13 cellular contexts compared by ENCODE assay signal in the genomic region with DNA sequence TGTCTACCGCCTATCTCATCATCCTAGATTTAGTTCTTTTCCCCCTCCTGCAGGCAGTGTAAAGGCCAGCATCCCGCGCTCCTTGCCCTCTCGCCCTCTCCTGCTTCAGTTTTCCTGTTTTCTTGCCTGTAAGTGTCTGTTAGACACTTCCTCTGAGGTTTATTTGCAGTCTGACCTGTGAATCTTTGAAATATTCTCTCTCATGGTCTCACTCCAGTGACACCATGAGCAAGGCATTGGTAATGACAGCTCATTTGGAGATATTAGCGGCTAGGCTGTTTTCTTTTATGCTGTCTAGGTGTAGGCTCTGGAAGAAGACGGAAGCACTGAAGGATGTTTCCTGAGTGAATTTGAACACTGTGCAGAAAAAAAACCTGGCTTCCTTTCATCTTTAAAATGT.
A peak's percentile ranks its signal among the peaks of the same experiment; 100 is the strongest.
DNase-seq lines count a peak whose midpoint lies in the region; ATAC-seq and TF ChIP-seq lines count a peak whose summit lies in the region.
"Had no signal": no experiment of that assay in that cellular context is flagged by ENCODE, and none has a peak within 500 bp of the region (broad histone marks: within the 10 kb centered on the region; RNA-seq: fewer than 3 reads in every experiment).

No MANE protein-coding gene starts in this region.

- TF ChIP-seq CTCF in right atrium auricular region (IDR thresholded peaks at IDR 0.05) = peak in 1 of 2 donors; percentile 44
- TF ChIP-seq CTCF in endodermal cell (conservative IDR thresholded peaks at IDR 0.05) = peak; percentile 40
- no peak for TF ChIP-seq CTCF in PC-9 (conservative IDR thresholded peaks at IDR 0.05)

- no peaks in the 10 kb centered on the region for H3K9me3 Mint-ChIP-seq in endodermal cell
- H3K9me3 Mint-ChIP-seq in stimulated activated naive CD8-positive, alpha-beta T cell treated with anti-CD3 and anti-CD28 coated beads, Interleukin-15, amount 100 ng/mL, for 72 hours = no peaks in the 10 kb centered on the region

- BruUV-seq in PC-9 (replicated peaks; lab: Mats Ljungman, UMichigan) = no TSS peak

- CTCF ChIA-PET in PC-9 (lab: Charles Lee) = no interaction called here

- no peak for DNase-seq in Right ventricle myocardium superior
- no peak for DNase-seq in right atrium auricular region (ENCODE audit: low spot score)
- DNase-seq in NCI-H510A treated with DMSO at 0.1 percent for 48 hours (lab: John Stamatoyannopoulos, UW) = peak; percentile 68
- DNase-seq in endodermal cell = no peak
- DNase-seq in stimulated activated naive CD8-positive, alpha-beta T cell treated with anti-CD3 and anti-CD28 coated beads, Interleukin-15, amount 100 ng/mL, for 72 hours = no peak
- no peak for DNase-seq in PC-9
- no peak for DNase-seq in H4 (ENCODE audit: low spot score)
- DNase-seq: activated CD4-positive, alpha-beta T cell treated with anti-CD3 and anti-CD28 coated beads, Interleukin-2, amount 50 U/mL, for 48 hours; foreskin fibroblast; kidney; NCI-H1105; NCI-H69 had no signal

- H3K27me3 Mint-ChIP-seq in endodermal cell (ENCODE audit: insufficient read depth) = peaks cover 2% of the 10 kb centered on the region
- no peaks in the 10 kb centered on the region for H3K27me3 Mint-ChIP-seq in stimulated activated naive CD8-positive, alpha-beta T cell treated with anti-CD3 and anti-CD28 coated beads, Interleukin-15, amount 100 ng/mL, for 72 hours

- intact Hi-C loops in Right ventricle myocardium superior (cut with DNase I) = loop anchor here (10.0 kb wide), 1 partner anchor 91 kb away; no protein-coding TSS in a partner anchor
- intact Hi-C loops in PC-9 (cut with micrococcal nuclease; ENCODE audit: unreplicated experiment) = no loop called here

- H3K27ac Mint-ChIP-seq in endodermal cell = no peak overlapping the region
- no peak overlapping the region for H3K27ac Mint-ChIP-seq in stimulated activated naive CD8-positive, alpha-beta T cell treated with anti-CD3 and anti-CD28 coated beads, Interleukin-15, amount 100 ng/mL, for 72 hours

- H3K4me2 ChIP-seq in PC-9 = no peak overlapping the region

- no peaks in the 10 kb centered on the region for H3K36me3 ChIP-seq in right atrium auricular region
- H3K36me3 ChIP-seq in endodermal cell (ENCODE audit: control insufficient read depth, insufficient read depth, low read length) = no peaks in the 10 kb centered on the region
- no peaks in the 10 kb centered on the region for H3K36me3 ChIP-seq in PC-9 (ENCODE audit: low read depth)

- H4K20me1 ChIP-seq in PC-9 (ENCODE audit: insufficient read depth) = no peaks in the 10 kb centered on the region

- no peak overlapping the region for H3K4me3 Mint-ChIP-seq in endodermal cell
- no peak overlapping the region for H3K4me3 Mint-ChIP-seq in stimulated activated naive CD8-positive, alpha-beta T cell treated with anti-CD3 and anti-CD28 coated beads, Interleukin-15, amount 100 ng/mL, for 72 hours

- H3K9ac ChIP-seq in endodermal cell (ENCODE audit: extremely low read depth, low read length, poor library complexity, severe bottlenecking) = no peak overlapping the region

- no peaks in the 10 kb centered on the region for H3K9me2 ChIP-seq in PC-9 (ENCODE audit: insufficient read depth)

- POLR2A ChIA-PET in PC-9 (lab: Charles Lee; ENCODE audit: unreplicated experiment) = no interaction called here

- no peaks in the 10 kb centered on the region for H3K9me3 ChIP-seq in right atrium auricular region
- H3K9me3 ChIP-seq in endodermal cell (ENCODE audit: control insufficient read depth, low read length) = no peaks in the 10 kb centered on the region
- H3K9me3 ChIP-seq in PC-9 (ENCODE audit: insufficient read depth, low read depth) = no peaks in the 10 kb centered on the region

- 83% methylated on average over 6 of the region's 6 CpGs for WGBS in endodermal cell (ENCODE audit: insufficient coverage in 1 of 2, insufficient read length in 1 of 2), 2 experiments

- ATAC-seq in Right ventricle myocardium superior (ENCODE audit: poor library complexity) = peak; percentile 64
- ATAC-seq in stimulated activated naive CD8-positive, alpha-beta T cell treated with anti-CD3 and anti-CD28 coated beads, Interleukin-15, amount 100 ng/mL, for 72 hours = peak; percentile 39
- no peak for ATAC-seq in HG02970 (IDR thresholded peaks at IDR 0.05; ENCODE audit: low FRiP score, unreplicated experiment)

- H3K4me1 ChIP-seq in right atrium auricular region (no peaks in the 10 kb centered on the region), endodermal cell (ENCODE audit: control insufficient read depth, insufficient read depth, low read length) (no peaks in the 10 kb centered on the region), PC-9 (replicated peaks; ENCODE audit: insufficient read depth) (no peaks in the 10 kb centered on the region)

- no peak overlapping the region for H3K27ac ChIP-seq in right atrium auricular region
- H3K27ac ChIP-seq in endodermal cell (ENCODE audit: low read depth, low read length) = no peak overlapping the region
- H3K27ac ChIP-seq in PC-9 = no peak overlapping the region

- H3K27me3 ChIP-seq in right atrium auricular region (no peaks in the 10 kb centered on the region), endodermal cell (ENCODE audit: control insufficient read depth, insufficient read depth, low read length, poor library complexity, severe bottlenecking) (no peaks in the 10 kb centered on the region), PC-9 (ENCODE audit: insufficient read depth, low read depth) (no peaks in the 10 kb centered on the region)

- H3K4me3 ChIP-seq in right atrium auricular region (no peak overlapping the region), endodermal cell (ENCODE audit: low read length) (no peak overlapping the region), PC-9 (no peak overlapping the region)

- H3K4me1 Mint-ChIP-seq in endodermal cell = peaks cover 3% of the 10 kb centered on the region
- peaks cover 44% of the 10 kb centered on the region for H3K4me1 Mint-ChIP-seq in stimulated activated naive CD8-positive, alpha-beta T cell treated with anti-CD3 and anti-CD28 coated beads, Interleukin-15, amount 100 ng/mL, for 72 hours

- H3F3A ChIP-seq in PC-9 (ENCODE audit: insufficient read depth, low read depth) = no peaks in the 10 kb centered on the region

- no peaks in the 10 kb centered on the region for H3K79me2 ChIP-seq in PC-9 (ENCODE audit: low read depth)

- H3K36me3 Mint-ChIP-seq in endodermal cell (ENCODE audit: low read depth) = no peaks in the 10 kb centered on the region

- H2AFZ ChIP-seq in PC-9 = no peak overlapping the region
